11 cellular contexts compared by ENCODE assay signal in genomic region chr1:66944330-66945274, GRCh38. TPM values are rescaled to one million over a fixed set of nuclear protein-coding genes. Genes with fewer than 3 reads are reported as not detected.
A peak's percentile ranks its signal among the peaks of the same experiment; 100 is the strongest.
DNase-seq lines count a peak whose midpoint lies in the region; ATAC-seq and TF ChIP-seq lines count a peak whose summit lies in the region.
"Had no signal": no experiment of that assay in that cellular context is flagged by ENCODE, and none has a peak within 500 bp of the region (broad histone marks: within the 10 kb centered on the region; RNA-seq: fewer than 3 reads in every experiment).

No MANE protein-coding gene starts in this region.

- no peaks in the 10 kb centered on the region for H3K9me3 Mint-ChIP-seq in CD4-positive, CD25-positive, alpha-beta regulatory T cell

- peaks cover 65% of the 10 kb centered on the region for H3K79me2 ChIP-seq in fibroblast of lung (ENCODE audit: control insufficient read depth, insufficient read depth, low read length)

- H3K4me1 ChIP-seq in CD4-positive, CD25-positive, alpha-beta regulatory T cell (ENCODE audit: control insufficient read depth, insufficient read depth, low read length, poor library complexity, severe bottlenecking) = peaks cover 19% of the 10 kb centered on the region
- H3K4me1 ChIP-seq in SJSA1 (replicated peaks) (peaks cover 21% of the 10 kb centered on the region), fibroblast of lung (ENCODE audit: control insufficient read depth, extremely low read depth, insufficient read depth, low read length) (peaks cover 10% of the 10 kb centered on the region)

- no peak overlapping the region for H3K27ac Mint-ChIP-seq in CD4-positive, CD25-positive, alpha-beta regulatory T cell

- no peak for ATAC-seq in CD4-positive, CD25-positive, alpha-beta regulatory T cell (ENCODE audit: low read depth in 2 of 2)
- peak; percentile 99 for ATAC-seq in omental fat pad (ENCODE audit: low FRiP score)
- no peak for ATAC-seq in GM19351 (IDR thresholded peaks at IDR 0.05; ENCODE audit: unreplicated experiment)
- ATAC-seq in HG03280 (IDR thresholded peaks at IDR 0.05; ENCODE audit: unreplicated experiment) = no peak

- H3K36me3 Mint-ChIP-seq in CD4-positive, CD25-positive, alpha-beta regulatory T cell = peaks cover 40% of the 10 kb centered on the region

- no peak overlapping the region for H2AFZ ChIP-seq in fibroblast of lung (ENCODE audit: low read length)

- no peak for DNase-seq in CD4-positive, CD25-positive, alpha-beta regulatory T cell
- peak; percentile 61 to 71 for DNase-seq in SJSA1 (ENCODE audit: low read depth in 1 of 2, low spot score in 2 of 2)
- peak; percentile 87 to 88 for DNase-seq in fibroblast of lung (ENCODE audit: low read depth in 2 of 2)
- DNase-seq in omental fat pad (ENCODE audit: low spot score) = no peak
- DNase-seq in NCI-H510A treated with DMSO at 0.1 percent for 48 hours (lab: John Stamatoyannopoulos, UW) = no peak
- DNase-seq in epidermal melanocyte (ENCODE audit: insufficient read length, low spot score) = no peak
- DNase-seq: stimulated activated naive CD4-positive, alpha-beta T cell treated with Interleukin-2 at 50 U/mL for 16 hours had no signal

- H3K9me3 ChIP-seq in CD4-positive, CD25-positive, alpha-beta regulatory T cell (ENCODE audit: control insufficient read depth in 2 of 2, low read length in 2 of 2) = no peaks in the 10 kb centered on the region
- no peaks in the 10 kb centered on the region for H3K9me3 ChIP-seq in SJSA1 (replicated peaks)
- no peaks in the 10 kb centered on the region for H3K9me3 ChIP-seq in fibroblast of lung (ENCODE audit: control insufficient read depth, insufficient read depth, low read depth, low read length)
- H3K9me3 ChIP-seq: BLaER1 treated with 17β-estradiol and CSF1 and Interleukin-3, amounts not matched to agents 10 nM and 100 nM had no signal

- no peaks in the 10 kb centered on the region for H4K20me1 ChIP-seq in fibroblast of lung (ENCODE audit: control insufficient read depth, extremely low read depth, insufficient read depth, low read length)

- TF ChIP-seq CTCF in fibroblast of lung (conservative IDR thresholded peaks at IDR 0.05 in 1 of 2, IDR thresholded peaks at IDR 0.05 in 1 of 2; ENCODE audit: low read depth in 1 of 2, low read length in 2 of 2) (no peak), omental fat pad (IDR thresholded peaks at IDR 0.05) (no peak)

- H3K27me3 ChIP-seq in CD4-positive, CD25-positive, alpha-beta regulatory T cell (ENCODE audit: control insufficient read depth, insufficient read depth, low read length) = no peaks in the 10 kb centered on the region
- no peaks in the 10 kb centered on the region for H3K27me3 ChIP-seq in SJSA1 (replicated peaks)
- no peaks in the 10 kb centered on the region for H3K27me3 ChIP-seq in fibroblast of lung (ENCODE audit: control insufficient read depth, insufficient read depth, low read length)
- H3K27me3 ChIP-seq: BLaER1 treated with 17β-estradiol and CSF1 and Interleukin-3, amounts not matched to agents 10 nM and 100 nM had no signal

- H3K9ac ChIP-seq in fibroblast of lung (ENCODE audit: insufficient read depth, low read length) = no peak overlapping the region
- H3K9ac ChIP-seq: BLaER1 treated with 17β-estradiol and CSF1 and Interleukin-3, amounts not matched to agents 10 nM and 100 nM had no signal

- no peaks in the 10 kb centered on the region for H3K27me3 Mint-ChIP-seq in CD4-positive, CD25-positive, alpha-beta regulatory T cell

- no peak overlapping the region for H3K4me3 ChIP-seq in CD4-positive, CD25-positive, alpha-beta regulatory T cell (ENCODE audit: low read depth, low read length)
- H3K4me3 ChIP-seq in SJSA1 = no peak overlapping the region
- H3K4me3 ChIP-seq in fibroblast of lung (replicated peaks in 1 of 4; ENCODE audit: control extremely low read depth in 1 of 4, insufficient read depth in 1 of 4, low read depth in 3 of 4, low read length in 4 of 4) = no peak overlapping the region
- H3K4me3 ChIP-seq: BLaER1 treated with 17β-estradiol and CSF1 and Interleukin-3, amounts not matched to agents 10 nM and 100 nM; SK-N-MC had no signal

- peak overlapping the region; percentile 28 for H3K27ac ChIP-seq in CD4-positive, CD25-positive, alpha-beta regulatory T cell (ENCODE audit: insufficient read depth, low read length, poor library complexity, severe bottlenecking)
- H3K27ac ChIP-seq in SJSA1 (peak overlapping the region; percentile 41), fibroblast of lung (ENCODE audit: insufficient read depth, low read length) (peak overlapping the region; percentile 62)
- H3K27ac ChIP-seq: BLaER1 treated with 17β-estradiol and CSF1 and Interleukin-3, amounts not matched to agents 10 nM and 100 nM; SK-N-MC had no signal

- peaks cover 53% of the 10 kb centered on the region for H3K36me3 ChIP-seq in CD4-positive, CD25-positive, alpha-beta regulatory T cell (ENCODE audit: control insufficient read depth, insufficient read depth, low read length)
- peaks cover 68% of the 10 kb centered on the region for H3K36me3 ChIP-seq in SJSA1
- peaks cover 2% of the 10 kb centered on the region for H3K36me3 ChIP-seq in fibroblast of lung (ENCODE audit: control insufficient read depth, insufficient read depth, low read length)

- no peak overlapping the region for H3K4me3 Mint-ChIP-seq in CD4-positive, CD25-positive, alpha-beta regulatory T cell

- peak overlapping the region; percentile 50 for H3K4me2 ChIP-seq in fibroblast of lung (ENCODE audit: extremely low read depth, insufficient read depth, low read length)

- peaks cover 46 to 80% (median 49%) of the 10 kb centered on the region in 4 donors for H3K4me1 Mint-ChIP-seq in CD4-positive, CD25-positive, alpha-beta regulatory T cell

RNA-seq across cellular contexts. Expression of gene MIER1, which starts 19.8 kb away (rescaled TPM):
- total RNA-seq in CD4-positive, CD25-positive, alpha-beta regulatory T cell = 84.8 TPM
- polyA plus RNA-seq in CD4-positive, CD25-positive, alpha-beta regulatory T cell = 10 to 100 TPM; 33.4 to 41.9 (median 36.0) TPM
- 31.8 and 42.2 TPM in 2 replicates for total RNA-seq in SJSA1 (2014; rRNA removed; shearing (Covaris generic))
- total RNA-seq in fibroblast of lung = 35.5 and 35.7 TPM in 2 replicates
- polyA plus RNA-seq in fibroblast of lung = 23.1 and 31.3 TPM in 2 replicates
- polyA plus RNA-seq in fibroblast of lung (2012) = 18.0 and 26.1 TPM in 2 replicates
- polyA minus RNA-seq in fibroblast of lung (ENCODE audit: low replicate concordance) = 1.5 and 4.3 TPM in 2 replicates
- total RNA-seq in omental fat pad = 10 to 100 TPM; 30.9 to 55.5 (median 34.9) TPM

RNA-seq across cellular contexts. Expression of gene DNAI4, which starts 19.9 kb away (rescaled TPM):
- total RNA-seq in CD4-positive, CD25-positive, alpha-beta regulatory T cell = 3.2 TPM
- polyA plus RNA-seq in CD4-positive, CD25-positive, alpha-beta regulatory T cell = 1 to 10 TPM in 2 of 4 donors, under 1 TPM in 2; 0.45 to 2.0 (median 1.4) TPM
- 0.91 and 2.6 TPM in 2 replicates for total RNA-seq in SJSA1 (2014; rRNA removed; shearing (Covaris generic))
- total RNA-seq in fibroblast of lung (10.8 and 12.1 TPM in 2 replicates), omental fat pad (1 to 10 TPM; 2.8 to 8.8 (median 4.7) TPM)
- 1.6 and 2.0 TPM in 2 replicates for polyA plus RNA-seq in fibroblast of lung
- 0.81 and 1.1 TPM in 2 replicates for polyA plus RNA-seq in fibroblast of lung (2012)
- not detected in 2 replicates for polyA minus RNA-seq in fibroblast of lung (ENCODE audit: low replicate concordance)

Comparison
In these comparisons a context has a peak if more than half of its experiments do, and no peak if none do; other contexts are left out.
1. DNase-seq: peak in SJSA1 (2 of 2) and fibroblast of lung (2 of 2); none in CD4-positive, CD25-positive, alpha-beta regulatory T cell (0 of 3), omental fat pad (single experiment), NCI-H510A treated with DMSO at 0.1 percent for 48 hours (single experiment) and epidermal melanocyte (single experiment).
2. Peak in every context shown above with its lines, with median percentiles within 50 percentile points of each other: H3K27ac ChIP-seq.